27 cellular contexts compared by ENCODE assay signal in genomic region chr19:6248341-6248740, GRCh38. TPM values are rescaled to one million over a fixed set of nuclear protein-coding genes. Genes with fewer than 3 reads are reported as not detected.
DNase-seq lines count a peak whose midpoint lies in the region; ATAC-seq lines count a peak whose summit lies in the region.
"Had no signal": no experiment of that assay in that cellular context is flagged by ENCODE, and none has a peak within 500 bp of the region (broad histone marks: within the 10 kb centered on the region; RNA-seq: fewer than 3 reads in every experiment).

No MANE protein-coding gene starts in this region.

- H3K27ac ChIP-seq in BLaER1 (no peak overlapping the region), SJSA1 (peak overlapping the region; percentile 16), rectal smooth muscle tissue (ENCODE audit: low read depth, low read length) (peak overlapping the region; percentile 60)
- H3K27ac ChIP-seq: esophagus squamous epithelium, pancreas, vagina, VCaP had no signal

- peaks cover 100% of the 10 kb centered on the region for H3K4me1 ChIP-seq in BLaER1
- H3K4me1 ChIP-seq in SJSA1 (replicated peaks) = peaks cover 30% of the 10 kb centered on the region
- H3K4me1 ChIP-seq in rectal smooth muscle tissue (ENCODE audit: control insufficient read depth, insufficient read depth, low read length) = peaks cover 17% of the 10 kb centered on the region

- H3K9ac ChIP-seq in BLaER1 = no peak overlapping the region
- H3K9ac ChIP-seq in rectal smooth muscle tissue (ENCODE audit: low read length) = no peak overlapping the region

- H3K27me3 ChIP-seq in BLaER1 = no peaks in the 10 kb centered on the region
- H3K27me3 ChIP-seq in SJSA1 (replicated peaks) = no peaks in the 10 kb centered on the region
- H3K27me3 ChIP-seq in rectal smooth muscle tissue (ENCODE audit: control insufficient read depth, insufficient read depth, low read length) = no peaks in the 10 kb centered on the region
- H3K27me3 ChIP-seq in H7 (ENCODE audit: control insufficient read depth, insufficient read depth, low read length) = no peaks in the 10 kb centered on the region
- H3K27me3 ChIP-seq: esophagus squamous epithelium, pancreas, vagina had no signal

- H4K20me1 ChIP-seq in BLaER1 = peaks cover 100% of the 10 kb centered on the region

- H3K9me3 ChIP-seq in BLaER1 (peaks cover 23% of the 10 kb centered on the region), SJSA1 (replicated peaks) (no peaks in the 10 kb centered on the region)
- H3K9me3 ChIP-seq: esophagus squamous epithelium, pancreas, vagina had no signal

- H3K4me2 ChIP-seq in BLaER1 = peak overlapping the region; percentile 90

- DNase-seq in SJSA1 (ENCODE audit: low read depth in 1 of 2, low spot score in 2 of 2) (no peak), foreskin melanocyte (peak; percentile 28), H7 (no peak), NCI-H1694 treated with DMSO at 0.1 percent for 48 hours (lab: John Stamatoyannopoulos, UW) (no peak)
- DNase-seq: activated CD4-positive, alpha-beta T cell treated with anti-CD3 and anti-CD28 coated beads, Interleukin-2, amount 10 ng/mL, durations not matched to agents 7 days and 5 days; anterior cingulate cortex; caudate nucleus; COR-L47; DMS53; esophagus squamous epithelium; islet precursor cell; NCI-H1105; NCI-H2029 treated with DMSO at 0.1 percent for 48 hours; NCI-H526 treated with DMSO at 0.1 percent for 48 hours; nephron progenitor cell; pancreas; right cardiac atrium; SHP77 treated with DMSO at 0.1 percent for 48 hours; stimulated activated CD4-positive, alpha-beta T cell treated with anti-CD3 and anti-CD28 coated beads, Interleukin-12 subunit alpha, Interleukin-12 subunit beta, amount 100 ng/mL, for 4 hours; stimulated activated CD4-positive, alpha-beta T cell treated with anti-CD3 and anti-CD28 coated beads, Interleukin-4, amount 100 ng/mL, for 1 hour had no signal

- H3K36me3 ChIP-seq in BLaER1 (peaks cover 39% of the 10 kb centered on the region), SJSA1 (peaks cover 16% of the 10 kb centered on the region), rectal smooth muscle tissue (ENCODE audit: control insufficient read depth, insufficient read depth, low read length) (no peaks in the 10 kb centered on the region), H7 (replicated peaks; ENCODE audit: control insufficient read depth, insufficient read depth, low read length) (no peaks in the 10 kb centered on the region; the same call in 1 of the 2 replicates)
- H3K36me3 ChIP-seq: pancreas, vagina had no signal

- ATAC-seq in HG02970 (IDR thresholded peaks at IDR 0.05; ENCODE audit: low FRiP score, unreplicated experiment) = no peak
- no peak for ATAC-seq in HG03135 (IDR thresholded peaks at IDR 0.05; ENCODE audit: unreplicated experiment)
- ATAC-seq: Panc1, pancreas, right cardiac atrium had no signal

- H3K4me3 ChIP-seq in BLaER1 = peak overlapping the region; percentile 30; the same call in 1 of the 2 replicates
- no peak overlapping the region for H3K4me3 ChIP-seq in SJSA1
- H3K4me3 ChIP-seq in rectal smooth muscle tissue (ENCODE audit: low read length) = no peak overlapping the region
- no peak overlapping the region for H3K4me3 ChIP-seq in H7 (ENCODE audit: insufficient read depth, low read depth, low read length)
- H3K4me3 ChIP-seq: esophagus squamous epithelium, pancreas, vagina had no signal

RNA-seq across cellular contexts. Expression of gene MLLT1, which starts 31.4 kb away (rescaled TPM):
- 9.1 and 13.4 TPM in 2 replicates for total RNA-seq in SJSA1 (2014; rRNA removed; shearing (Covaris generic))
- 16.1 and 17.3 TPM in 2 replicates for total RNA-seq in H7 (2014; rRNA removed; shearing (Covaris generic))
